1 cellular context compared by ENCODE assay signal in the genomic region with DNA sequence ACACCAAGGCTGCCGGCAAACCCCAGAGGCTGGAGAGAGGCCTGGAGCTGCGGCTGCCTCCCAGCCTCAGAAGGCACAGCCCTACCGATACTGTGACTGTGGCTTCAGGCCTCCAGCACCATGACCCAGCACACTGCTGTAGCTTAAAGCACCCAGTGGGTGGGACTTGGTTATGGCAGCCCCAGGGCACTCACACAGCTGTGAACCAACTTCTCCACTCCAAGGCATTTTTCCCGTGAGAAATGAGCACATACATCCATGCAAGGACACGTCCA.
TF ChIP-seq lines count a peak whose summit lies in the region.

No MANE protein-coding gene starts in this region.

TF ChIP-seq in WTC11, 78 proteins besides CTCF, POLR2A, EP300 and RAD21 (continued from another document):
- TF ChIP-seq, protein P1, sequence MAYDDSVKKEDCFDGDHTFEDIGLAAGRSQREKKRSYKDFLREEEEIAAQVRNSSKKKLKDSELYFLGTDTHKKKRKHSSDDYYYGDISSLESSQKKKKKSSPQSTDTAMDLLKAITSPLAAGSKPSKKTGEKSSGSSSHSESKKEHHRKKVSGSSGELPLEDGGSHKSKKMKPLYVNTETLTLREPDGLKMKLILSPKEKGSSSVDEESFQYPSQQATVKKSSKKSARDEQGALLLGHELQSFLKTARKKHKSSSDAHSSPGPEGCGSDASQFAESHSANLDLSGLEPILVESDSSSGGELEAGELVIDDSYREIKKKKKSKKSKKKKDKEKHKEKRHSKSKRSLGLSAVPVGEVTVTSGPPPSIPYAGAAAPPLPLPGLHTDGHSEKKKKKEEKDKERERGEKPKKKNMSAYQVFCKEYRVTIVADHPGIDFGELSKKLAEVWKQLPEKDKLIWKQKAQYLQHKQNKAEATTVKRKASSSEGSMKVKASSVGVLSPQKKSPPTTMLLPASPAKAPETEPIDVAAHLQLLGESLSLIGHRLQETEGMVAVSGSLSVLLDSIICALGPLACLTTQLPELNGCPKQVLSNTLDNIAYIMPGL (CRISPR knock-in tag; IDR thresholded peaks at IDR 0.05) = no peak
- TF ChIP-seq ZNF138 (CRISPR knock-in tag; conservative IDR thresholded peaks at IDR 0.05) = no peak
- no peak for TF ChIP-seq TP53 (CRISPR knock-in tag; IDR thresholded peaks at IDR 0.05)
